17 cellular contexts compared by ENCODE assay signal in genomic region chr6:158661156-158661555, GRCh38. TPM values are rescaled to one million over a fixed set of nuclear protein-coding genes. Genes with fewer than 3 reads are reported as not detected.
DNase-seq lines count a peak whose midpoint lies in the region; ATAC-seq and TF ChIP-seq lines count a peak whose summit lies in the region.
"Had no signal": no experiment of that assay in that cellular context is flagged by ENCODE, and none has a peak within 500 bp of the region (broad histone marks: within the 10 kb centered on the region; RNA-seq: fewer than 3 reads in every experiment).

No MANE protein-coding gene starts in this region.

- H3K36me3 Mint-ChIP-seq in T-helper 17 cell (ENCODE audit: low read depth) (peaks cover 3% of the 10 kb centered on the region), immature natural killer cell (peaks cover 20 to 42% (median 22%) of the 10 kb centered on the region in 3 donors)

- H3K4me1 Mint-ChIP-seq in T-helper 17 cell (peaks cover 14% of the 10 kb centered on the region), immature natural killer cell (peaks cover 37 to 38% of the 10 kb centered on the region in 2 donors)

- 94 to 97% methylated on average over 3 of the region's 3 CpGs for WGBS in upper lobe of left lung, 2 donors

- peak overlapping the region; percentile 78 for H3K27ac Mint-ChIP-seq in T-helper 17 cell
- H3K27ac Mint-ChIP-seq in immature natural killer cell = peak overlapping the region in 5 of 6 donors; percentile 17 to 73 (median 67)
- H3K27ac Mint-ChIP-seq: activated naive CD8-positive, alpha-beta T cell treated with anti-CD3 and anti-CD28 coated beads for 36 hours had no signal

- TF ChIP-seq EP300 in upper lobe of left lung (IDR thresholded peaks at IDR 0.05) = no peak

- 0 out of 2 replicates have a peak, but pooled peaks have one; percentile 5 for TF ChIP-seq CTCF in BE2C (IDR thresholded peaks at IDR 0.05; ENCODE audit: low read depth, low read length)
- TF ChIP-seq CTCF in upper lobe of left lung (IDR thresholded peaks at IDR 0.05) = no peak

- no peaks in the 10 kb centered on the region for H3K9me3 ChIP-seq in BE2C
- no peaks in the 10 kb centered on the region for H3K9me3 ChIP-seq in T-helper 17 cell (ENCODE audit: control insufficient read depth, low read length, poor library complexity, severe bottlenecking)
- H3K9me3 ChIP-seq in upper lobe of left lung = no peaks in the 10 kb centered on the region

- H3K27me3 Mint-ChIP-seq in T-helper 17 cell = no peaks in the 10 kb centered on the region
- peaks cover 0 to 10% (median 6%) of the 10 kb centered on the region in 3 donors for H3K27me3 Mint-ChIP-seq in immature natural killer cell (ENCODE audit: low read depth in 3 of 3)
- H3K27me3 Mint-ChIP-seq: activated naive CD8-positive, alpha-beta T cell treated with anti-CD3 and anti-CD28 coated beads for 36 hours had no signal

- no peak overlapping the region for H3K4me3 Mint-ChIP-seq in T-helper 17 cell
- no peak overlapping the region for H3K4me3 Mint-ChIP-seq in immature natural killer cell
- H3K4me3 Mint-ChIP-seq: activated naive CD8-positive, alpha-beta T cell treated with anti-CD3 and anti-CD28 coated beads for 36 hours had no signal

- H3K27me3 ChIP-seq in BE2C = no peaks in the 10 kb centered on the region
- no peaks in the 10 kb centered on the region for H3K27me3 ChIP-seq in upper lobe of left lung
- H3K27me3 ChIP-seq: brain microvascular endothelial cell had no signal

- no peaks in the 10 kb centered on the region for H3K9me3 Mint-ChIP-seq in immature natural killer cell
- H3K9me3 Mint-ChIP-seq: activated naive CD8-positive, alpha-beta T cell treated with anti-CD3 and anti-CD28 coated beads for 36 hours had no signal

- no peak overlapping the region for H3K27ac ChIP-seq in upper lobe of left lung
- H3K27ac ChIP-seq: brain microvascular endothelial cell, dorsolateral prefrontal cortex, GM23248 had no signal

- TF ChIP-seq POLR2A in upper lobe of left lung (IDR thresholded peaks at IDR 0.05) = no peak

- DNase-seq in BE2C (no peak), DMS79 (lab: John Stamatoyannopoulos, UW) (peak; percentile 44), T-helper 17 cell (no peak), immature natural killer cell (no peak), upper lobe of left lung (no peak), SK-N-DZ (ENCODE audit: low spot score) (no peak)
- DNase-seq: activated naive CD8-positive, alpha-beta T cell treated with anti-CD3 and anti-CD28 coated beads for 36 hours; brain microvascular endothelial cell; dorsolateral prefrontal cortex; GDM1; GM23248; IMR-90; NK-92 treated with Interleukin-12 subunit alpha and Interleukin-12 subunit beta, amount 100 ng/mL, for 24 hours; occipital lobe; right cardiac atrium had no signal

- no peak overlapping the region for H3K4me3 ChIP-seq in BE2C (ENCODE audit: low read depth, low read length)
- H3K4me3 ChIP-seq in upper lobe of left lung = no peak overlapping the region
- H3K4me3 ChIP-seq: dorsolateral prefrontal cortex, GM23248 had no signal

- ATAC-seq in T-helper 17 cell (no peak), upper lobe of left lung (ENCODE audit: low FRiP score in 2 of 2) (no peak), GM21576 (IDR thresholded peaks at IDR 0.05; ENCODE audit: unreplicated experiment) (no peak), HG03520 (IDR thresholded peaks at IDR 0.05; ENCODE audit: unreplicated experiment) (no peak)
- ATAC-seq: right cardiac atrium had no signal

- H3K4me1 ChIP-seq in BE2C = no peaks in the 10 kb centered on the region
- H3K4me1 ChIP-seq in upper lobe of left lung = peaks cover 9 to 40% (median 28%) of the 10 kb centered on the region in 4 donors

- no peaks in the 10 kb centered on the region for H3K36me3 ChIP-seq in BE2C
- H3K36me3 ChIP-seq in upper lobe of left lung = no peaks in the 10 kb centered on the region
- H3K36me3 ChIP-seq: brain microvascular endothelial cell had no signal

RNA-seq across cellular contexts. Expression of gene SYTL3, which starts 11.3 kb away (rescaled TPM):
- 0.39 TPM for polyA plus RNA-seq in BE2C (2012; ENCODE audit: insufficient read depth, insufficient read length, low read depth)
- total RNA-seq in T-helper 17 cell = 10 to 100 TPM; 28.9 to 36.1 TPM
- polyA plus RNA-seq in immature natural killer cell = 10 to 100 TPM; 45.4 to 56.5 (median 52.0) TPM
- 10 to 100 TPM; 10.3 to 28.3 (median 20.0) TPM for total RNA-seq in upper lobe of left lung
- 3.3 and 6.0 TPM in 2 replicates for polyA plus RNA-seq in SK-N-DZ (2014; cell fraction: cytosol; rRNA removed)
- polyA plus RNA-seq in SK-N-DZ (2014; cell fraction: nucleus; rRNA removed) = 3.2 and 6.0 TPM in 2 replicates

RNA-seq across cellular contexts. Expression of gene DYNLT1, which starts 16.6 kb away (rescaled TPM):
- polyA plus RNA-seq in BE2C (2012; ENCODE audit: insufficient read depth, insufficient read length, low read depth) = 122 TPM
- 100 to 1,000 TPM in 1 of 2 donors, 10 to 100 TPM in 1; 87.2 to 107 TPM for total RNA-seq in T-helper 17 cell
- polyA plus RNA-seq in immature natural killer cell = 100 to 1,000 TPM in 2 of 3 donors, 10 to 100 TPM in 1; 94.2 to 141 (median 119) TPM
- 100 to 1,000 TPM in 3 of 6 donors, 10 to 100 TPM in 3; 49.2 to 119 (median 100) TPM for total RNA-seq in upper lobe of left lung
- polyA plus RNA-seq in SK-N-DZ (2014; cell fraction: cytosol; rRNA removed) = 333 and 438 TPM in 2 replicates
- 295 and 313 TPM in 2 replicates for polyA plus RNA-seq in SK-N-DZ (2014; cell fraction: nucleus; rRNA removed)
